ENCODE assay signal across 11 cellular contexts in genomic region chr3:37324752-37325407, GRCh38.
A peak's percentile ranks its signal among the peaks of the same experiment; 100 is the strongest.
DNase-seq lines count a peak whose midpoint lies in the region; ATAC-seq and TF ChIP-seq lines count a peak whose summit lies in the region.
"Had no signal": no experiment of that assay in that cellular context is flagged by ENCODE, and none has a peak within 500 bp of the region (broad histone marks: within the 10 kb centered on the region; RNA-seq: fewer than 3 reads in every experiment).

No MANE protein-coding gene starts in this region.

- H3K4me3 Mint-ChIP-seq in CD8-positive, alpha-beta memory T cell: no peak overlapping the region
- no peak overlapping the region for H3K4me3 Mint-ChIP-seq in T-helper 1 cell treated with Interleukin-12 subunit alpha and Interleukin-12 subunit beta and Interleukin-4 antibody, amounts not matched to agents 30 μg/mL and 1 μg/mL, for 36 hours

- H3K9me3 ChIP-seq in CD8-positive, alpha-beta memory T cell (ENCODE audit: low read length): no peaks in the 10 kb centered on the region
- H3K9me3 ChIP-seq in osteoblast (ENCODE audit: low read depth, low read length): no peaks in the 10 kb centered on the region

- H2AFZ ChIP-seq in osteoblast (ENCODE audit: low read length): no peak overlapping the region
- H2AFZ ChIP-seq: parathyroid adenoma had no signal

- H3K79me2 ChIP-seq in osteoblast (ENCODE audit: insufficient read depth, low read length): peaks cover 11% of the 10 kb centered on the region
- H3K79me2 ChIP-seq: parathyroid adenoma had no signal

- ATAC-seq in HG03095 (IDR thresholded peaks at IDR 0.05; ENCODE audit: unreplicated experiment): no peak

- no peaks in the 10 kb centered on the region for H3K9me3 Mint-ChIP-seq in CD8-positive, alpha-beta memory T cell
- no peaks in the 10 kb centered on the region for H3K9me3 Mint-ChIP-seq in T-helper 1 cell treated with Interleukin-12 subunit alpha and Interleukin-12 subunit beta and Interleukin-4 antibody, amounts not matched to agents 30 μg/mL and 1 μg/mL, for 36 hours

- no peaks in the 10 kb centered on the region for H3K4me1 ChIP-seq in CD8-positive, alpha-beta memory T cell (ENCODE audit: insufficient read depth, low read length)
- peaks cover 20% of the 10 kb centered on the region for H3K4me1 ChIP-seq in osteoblast (ENCODE audit: insufficient read depth, low read length)
- H3K4me1 ChIP-seq: parathyroid adenoma had no signal

- peaks cover 23 to 87% (median 58%) of the 10 kb centered on the region in 3 donors for H3K36me3 Mint-ChIP-seq in CD8-positive, alpha-beta memory T cell
- peaks cover 76% of the 10 kb centered on the region for H3K36me3 Mint-ChIP-seq in T-helper 1 cell treated with Interleukin-12 subunit alpha and Interleukin-12 subunit beta and Interleukin-4 antibody, amounts not matched to agents 30 μg/mL and 1 μg/mL, for 36 hours (ENCODE audit: low read depth)

- no peaks in the 10 kb centered on the region for H3K27me3 Mint-ChIP-seq in CD8-positive, alpha-beta memory T cell
- no peaks in the 10 kb centered on the region for H3K27me3 Mint-ChIP-seq in T-helper 1 cell treated with Interleukin-12 subunit alpha and Interleukin-12 subunit beta and Interleukin-4 antibody, amounts not matched to agents 30 μg/mL and 1 μg/mL, for 36 hours (ENCODE audit: low read depth)

- peak overlapping the region in 6 of 8 donors; percentile 21 to 85 (median 68) for H3K27ac Mint-ChIP-seq in CD8-positive, alpha-beta memory T cell
- H3K27ac Mint-ChIP-seq in T-helper 1 cell treated with Interleukin-12 subunit alpha and Interleukin-12 subunit beta and Interleukin-4 antibody, amounts not matched to agents 30 μg/mL and 1 μg/mL, for 36 hours: peak overlapping the region; percentile 16

- H3K4me3 ChIP-seq in CD8-positive, alpha-beta memory T cell (ENCODE audit: low read length): no peak overlapping the region
- no peak overlapping the region for H3K4me3 ChIP-seq in fibroblast of pulmonary artery (replicated peaks; ENCODE audit: low read depth, low read length)
- peak overlapping the region; percentile 0 for H3K4me3 ChIP-seq in osteoblast (ENCODE audit: insufficient read depth, low read length)

- peaks cover 51% of the 10 kb centered on the region for H3K36me3 ChIP-seq in CD8-positive, alpha-beta memory T cell (ENCODE audit: insufficient read depth, low read length)
- H3K36me3 ChIP-seq in osteoblast (ENCODE audit: insufficient read depth, low read length): peaks cover 48% of the 10 kb centered on the region

- no peak overlapping the region for H3K27ac ChIP-seq in CD8-positive, alpha-beta memory T cell (ENCODE audit: low read depth, low read length)
- peak overlapping the region; percentile 59 for H3K27ac ChIP-seq in osteoblast (ENCODE audit: low read depth, low read length)
- H3K27ac ChIP-seq: parathyroid adenoma had no signal

- no peak for TF ChIP-seq CTCF in fibroblast of pulmonary artery (IDR thresholded peaks at IDR 0.05; ENCODE audit: low read length, missing control alignments)
- no peak for TF ChIP-seq CTCF in osteoblast (IDR thresholded peaks at IDR 0.05; ENCODE audit: extremely low read depth, low read depth, low read length)

- CTCF ChIA-PET in CD8-positive, alpha-beta memory T cell (lab: Charles Lee): no interaction called here

- POLR2A ChIA-PET in CD8-positive, alpha-beta memory T cell (lab: Charles Lee): no interaction called here

- no peaks in the 10 kb centered on the region for H3K27me3 ChIP-seq in CD8-positive, alpha-beta memory T cell (ENCODE audit: insufficient read depth, low read length, poor library complexity, severe bottlenecking)
- H3K27me3 ChIP-seq in osteoblast (ENCODE audit: insufficient read depth, low read length): no peaks in the 10 kb centered on the region

- DNase-seq in CD8-positive, alpha-beta memory T cell: no peak
- peak; percentile 46 for DNase-seq in fibroblast of pulmonary artery (ENCODE audit: low read depth)
- DNase-seq in osteoblast (ENCODE audit: insufficient read length, low spot score, missing footprints): no peak
- no peak for DNase-seq in globus pallidus (ENCODE audit: low spot score)
- no peak for DNase-seq in NCI-H1092 (lab: John Stamatoyannopoulos, UW)
- DNase-seq in NCI-H2227 (lab: John Stamatoyannopoulos, UW; ENCODE audit: unreplicated experiment): no peak
- DNase-seq: DND-41, NCI-H526 treated with DMSO at 0.1 percent for 48 hours had no signal

- H3K4me2 ChIP-seq in osteoblast (ENCODE audit: insufficient read depth, low read length): peak overlapping the region; percentile 56

- peaks cover 3% of the 10 kb centered on the region for H4K20me1 ChIP-seq in osteoblast (ENCODE audit: insufficient read depth, low read length)

- H3K4me1 Mint-ChIP-seq in CD8-positive, alpha-beta memory T cell: peaks cover 21 to 38% (median 26%) of the 10 kb centered on the region in 3 donors
- H3K4me1 Mint-ChIP-seq in T-helper 1 cell treated with Interleukin-12 subunit alpha and Interleukin-12 subunit beta and Interleukin-4 antibody, amounts not matched to agents 30 μg/mL and 1 μg/mL, for 36 hours (ENCODE audit: low read depth): peaks cover 27% of the 10 kb centered on the region
